ENCODE assay signal across 10 cellular contexts in genomic region chr3:37072892-37073291, GRCh38.
DNase-seq lines count a peak whose midpoint lies in the region; ATAC-seq, FAIRE-seq and TF ChIP-seq lines count a peak whose summit lies in the region.
"Had no signal": no experiment of that assay in that cellular context is flagged by ENCODE, and none has a peak within 500 bp of the region (broad histone marks: within the 10 kb centered on the region; RNA-seq: fewer than 3 reads in every experiment).

No MANE protein-coding gene starts in this region.

- H3K27ac ChIP-seq in upper lobe of right lung, result no peak overlapping the region
- peak overlapping the region in 1 of 4 donors; percentile 6 for H3K27ac ChIP-seq in esophagus squamous epithelium

- H3K36me3 ChIP-seq in bronchial epithelial cell (ENCODE audit: control insufficient read depth, insufficient read depth, low read length) (peaks cover 4% of the 10 kb centered on the region), upper lobe of right lung (peaks cover 51% of the 10 kb centered on the region), esophagus squamous epithelium (peaks cover 0 to 92% (median 3%) of the 10 kb centered on the region in 3 donors)

- FAIRE-seq in bronchial epithelial cell (lab: Jason Lieb, UNC), result no peak
- FAIRE-seq in D721Med (lab: Jason Lieb, UNC), result no peak

- H3K4me3 ChIP-seq in bronchial epithelial cell (ENCODE audit: low read depth, low read length), result no peak overlapping the region
- H3K4me3 ChIP-seq in upper lobe of right lung, result no peak overlapping the region
- H3K4me3 ChIP-seq in esophagus squamous epithelium, result no peak overlapping the region

- peak overlapping the region; percentile 80 for H3K27ac Mint-ChIP-seq in osteocyte (ENCODE audit: unreplicated experiment)
- H3K27ac Mint-ChIP-seq: stimulated activated memory B cell treated with anti-CD40 and anti-IgM and Interleukin-4, amounts not matched to agents 10 μg/mL and 1 μg/mL and 100 μg/mL, for 72 hours had no signal

- DNase-seq in GDM1 (lab: John Stamatoyannopoulos, UW) (peak; percentile 82), NCI-H1105 (lab: John Stamatoyannopoulos, UW) (peak; percentile 14), bronchial epithelial cell (ENCODE audit: low read depth) (peak; percentile 34), osteocyte (ENCODE audit: extremely low spot score, unreplicated experiment) (no peak), D721Med (ENCODE audit: insufficient read length, low spot score) (no peak), upper lobe of right lung (no peak), esophagus squamous epithelium (lab: John Stamatoyannopoulos, UW) (no peak), T1000 (lab: John Stamatoyannopoulos, UW) (no peak)
- DNase-seq: NCI-H526 treated with DMSO at 0.1 percent for 48 hours had no signal

- TF ChIP-seq CTCF in bronchial epithelial cell (IDR thresholded peaks at IDR 0.05; ENCODE audit: insufficient read depth, low read length, severe bottlenecking) (no peak), osteocyte (IDR thresholded peaks at IDR 0.05) (no peak), D721Med (IDR thresholded peaks at IDR 0.05; ENCODE audit: insufficient read depth, missing control alignments) (no peak), upper lobe of right lung (IDR thresholded peaks at IDR 0.05) (no peak), esophagus squamous epithelium (IDR thresholded peaks at IDR 0.05) (no peak)

- TF ChIP-seq POLR2A in esophagus squamous epithelium (IDR thresholded peaks at IDR 0.05), result no peak

- no peaks in the 10 kb centered on the region for H3K9me3 ChIP-seq in upper lobe of right lung
- no peaks in the 10 kb centered on the region for H3K9me3 ChIP-seq in esophagus squamous epithelium

- H3K4me1 ChIP-seq in upper lobe of right lung (no peaks in the 10 kb centered on the region), esophagus squamous epithelium (peaks cover 0 to 7% (median 3%) of the 10 kb centered on the region in 3 donors)

- H3K4me3 Mint-ChIP-seq in osteocyte (ENCODE audit: unreplicated experiment), result peak overlapping the region; percentile 59
- H3K4me3 Mint-ChIP-seq: stimulated activated memory B cell treated with anti-CD40 and anti-IgM and Interleukin-4, amounts not matched to agents 10 μg/mL and 1 μg/mL and 100 μg/mL, for 72 hours had no signal

- peaks cover 28% of the 10 kb centered on the region for H3K4me1 Mint-ChIP-seq in osteocyte (ENCODE audit: unreplicated experiment)
- H3K4me1 Mint-ChIP-seq: stimulated activated memory B cell treated with anti-CD40 and anti-IgM and Interleukin-4, amounts not matched to agents 10 μg/mL and 1 μg/mL and 100 μg/mL, for 72 hours had no signal

- intact Hi-C loops in upper lobe of right lung (cut with DNase I) (no loop called here), esophagus squamous epithelium (cut with DNase I) (no loop called here)

- no peaks in the 10 kb centered on the region for H3K9me3 Mint-ChIP-seq in osteocyte (ENCODE audit: unreplicated experiment)
- H3K9me3 Mint-ChIP-seq: stimulated activated memory B cell treated with anti-CD40 and anti-IgM and Interleukin-4, amounts not matched to agents 10 μg/mL and 1 μg/mL and 100 μg/mL, for 72 hours had no signal

- ATAC-seq in upper lobe of right lung, result no peak
- ATAC-seq: stimulated activated memory B cell treated with anti-CD40 and anti-IgM and Interleukin-4, amounts not matched to agents 10 μg/mL and 1 μg/mL and 100 μg/mL, for 72 hours had no signal

- peaks cover 35% of the 10 kb centered on the region for H3K36me3 Mint-ChIP-seq in osteocyte (ENCODE audit: unreplicated experiment)

- no peaks in the 10 kb centered on the region for H3K27me3 Mint-ChIP-seq in osteocyte (ENCODE audit: unreplicated experiment)
- H3K27me3 Mint-ChIP-seq: stimulated activated memory B cell treated with anti-CD40 and anti-IgM and Interleukin-4, amounts not matched to agents 10 μg/mL and 1 μg/mL and 100 μg/mL, for 72 hours had no signal

- no peaks in the 10 kb centered on the region for H3K27me3 ChIP-seq in bronchial epithelial cell (ENCODE audit: control insufficient read depth, insufficient read depth, low read length)
- H3K27me3 ChIP-seq in upper lobe of right lung, result no peaks in the 10 kb centered on the region
- no peaks in the 10 kb centered on the region for H3K27me3 ChIP-seq in esophagus squamous epithelium

- WGBS in esophagus squamous epithelium, 2 donors, result 7 to 20% methylated on average over 2 of the region's 2 CpGs

Comparison
In these comparisons a context has a peak if more than half of its experiments do, and no peak if none do; other contexts are left out.
1. DNase-seq: peak in GDM1 (single experiment), NCI-H1105 (single experiment) and bronchial epithelial cell (single experiment); none in osteocyte (single experiment), D721Med (single experiment), upper lobe of right lung (single experiment), esophagus squamous epithelium (single experiment) and T1000 (single experiment).